Comparison of ENCODE assay signal across 15 cellular contexts in genomic region chr1:89905391-89906058, GRCh38.
DNase-seq lines count a peak whose midpoint lies in the region; ATAC-seq, FAIRE-seq and TF ChIP-seq lines count a peak whose summit lies in the region.
"Had no signal": no experiment of that assay in that cellular context is flagged by ENCODE, and none has a peak within 500 bp of the region (broad histone marks: within the 10 kb centered on the region; RNA-seq: fewer than 3 reads in every experiment).

No MANE protein-coding gene starts in this region.

- intact Hi-C loops in HepG2 (cut with micrococcal nuclease; ENCODE audit: unreplicated experiment): loop anchor here (1.0 to 10.0 kb wide), 5 partner anchors 23 to 83 kb away; partner anchors contain the start of gene LRRC8D
- intact Hi-C loops in right lobe of liver (cut with DNase I): no loop called here
- intact Hi-C loops in uterus (cut with DNase I; ENCODE audit: low total_unique reads): no loop called here
- intact Hi-C loops in mammary epithelial cell (cut with micrococcal nuclease): no loop called here

- H3K27ac ChIP-seq in HepG2 (ENCODE audit: extremely low read length, insufficient read depth, low read length) (peak overlapping the region; percentile 79), right lobe of liver (no peak overlapping the region), uterus (peak overlapping the region; percentile 70 to 75), mammary epithelial cell (ENCODE audit: insufficient read depth, low read depth, low read length) (no peak overlapping the region)

- H3K79me2 ChIP-seq in HepG2 (ENCODE audit: insufficient read depth, low read length): peaks cover 42% of the 10 kb centered on the region
- H3K79me2 ChIP-seq in mammary epithelial cell (ENCODE audit: insufficient read depth, low read length): peaks cover 15% of the 10 kb centered on the region

- POLR2A ChIA-PET in HepG2 (lab: Yijun Ruan, JAX): interaction anchor here (1.4 to 1.5 kb wide), 2 partner anchors 20 to 84 kb away, joined by 4 to 5 read pairs; no protein-coding TSS in a partner anchor

- H3K9ac ChIP-seq in HepG2 (ENCODE audit: insufficient read depth, low read depth, low read length) (no peak overlapping the region), mammary epithelial cell (ENCODE audit: insufficient read depth, low read length) (no peak overlapping the region)

- BruUV-seq in HepG2 (replicated peaks; lab: Mats Ljungman, UMichigan): no TSS peak
- no TSS peak for BruUV-seq in mammary epithelial cell (replicated peaks; lab: Mats Ljungman, UMichigan)

- 76% methylated on average over 5 of the region's 5 CpGs for WGBS in HepG2 (ENCODE audit: low lambda C conversion rate)
- WGBS in right lobe of liver (ENCODE audit: insufficient coverage, low coverage, low lambda C conversion rate, missing lambda C conversion rate): 95% methylated on average over 3 of the region's 5 CpGs
- 76% methylated on average over 5 of the region's 5 CpGs for WGBS in mammary epithelial cell (ENCODE audit: low coverage, missing lambda C conversion rate)

- H3K4me3 ChIP-seq in HepG2 (replicated peaks in 1 of 3; ENCODE audit: insufficient read depth in 1 of 3, low read depth in 2 of 3, low read length in 3 of 3) (no peak overlapping the region), right lobe of liver (no peak overlapping the region), uterus (no peak overlapping the region), mammary epithelial cell (replicated peaks in 1 of 3; ENCODE audit: insufficient read depth in 1 of 3, low read depth in 2 of 3, low read length in 3 of 3) (no peak overlapping the region)
- H3K4me3 ChIP-seq: psoas muscle, tibial nerve had no signal

- TF ChIP-seq CTCF in HepG2 (CRISPR knock-in tag; IDR thresholded peaks at IDR 0.05) (no peak), right lobe of liver (IDR thresholded peaks at IDR 0.05) (no peak), uterus (IDR thresholded peaks at IDR 0.05) (no peak), mammary epithelial cell (conservative IDR thresholded peaks at IDR 0.05 in 1 of 2, IDR thresholded peaks at IDR 0.05 in 1 of 2; ENCODE audit: extremely low read depth in 1 of 2, insufficient read depth in 1 of 2, low read depth in 1 of 2, low read length in 2 of 2) (no peak)

- TF ChIP-seq EP300 in HepG2 (IDR thresholded peaks at IDR 0.05; ENCODE audit: low read depth in 2 of 2, low read length in 2 of 2): no peak
- no peak for TF ChIP-seq EP300 in HepG2 (CRISPR knock-in tag; IDR thresholded peaks at IDR 0.05; ENCODE audit: borderline replicate concordance)

- TF ChIP-seq RAD21 in HepG2 (CRISPR knock-in tag; IDR thresholded peaks at IDR 0.05): no peak

- no peak for FAIRE-seq in HepG2 (lab: Jason Lieb, UNC)

- H3K4me1 ChIP-seq in HepG2 (ENCODE audit: insufficient read depth, low read length) (peaks cover 80% of the 10 kb centered on the region), right lobe of liver (peaks cover 0 to 30% (median 18%) of the 10 kb centered on the region in 4 donors), uterus (no peaks in the 10 kb centered on the region), mammary epithelial cell (ENCODE audit: insufficient read depth, low read length) (peaks cover 31% of the 10 kb centered on the region)

- dilution Hi-C loops in mammary epithelial cell (cut with HindIII; ENCODE audit: low sequenced_read_pairs): no loop called here

- no peak for DNase-seq in HepG2 (ENCODE audit: low spot score)
- DNase-seq in right lobe of liver: no peak
- DNase-seq in amniotic epithelial cell (ENCODE audit: low read depth): peak; percentile 81
- peak; percentile 41 for DNase-seq in left kidney (ENCODE audit: low read depth, low spot score)
- no peak for DNase-seq in uterus
- no peak for DNase-seq in stimulated activated naive CD4-positive, alpha-beta T cell treated with Interleukin-2 at 50 U/mL for 16 hours (lab: John Stamatoyannopoulos, UW)
- no peak for DNase-seq in mammary epithelial cell
- DNase-seq: activated CD8-positive, alpha-beta T cell treated with anti-CD3 and anti-CD28 coated beads for 36 hours; activated naive CD4-positive, alpha-beta T cell treated with anti-CD3 and anti-CD28 coated beads, Interleukin-2, amount 50 U/mL, for 16 hours; DMS153; midbrain; NCI-H1092 treated with DMSO at 0.1 percent for 48 hours; psoas muscle had no signal

- in situ Hi-C loops in HepG2 (cut with HindIII; ENCODE audit: extremely low pct_ligation_motif_present, low pct_unique_long_range_greater_than_20kb): no loop called here
- in situ Hi-C loops in mammary epithelial cell (cut with MboI; ENCODE audit: low sequenced_read_pairs in 2 of 2): no loop called here

- H3K36me3 ChIP-seq in HepG2 (replicated peaks in 1 of 2; ENCODE audit: control insufficient read depth in 1 of 2, insufficient read depth in 2 of 2, low read length in 2 of 2) (0 out of 5 replicates have a peak, but pooled peaks cover 0 to 5% of the 10 kb centered on the region in 2 experiments), right lobe of liver (no peaks in the 10 kb centered on the region), uterus (no peaks in the 10 kb centered on the region), mammary epithelial cell (ENCODE audit: insufficient read depth, low read length) (no peaks in the 10 kb centered on the region)
- H3K36me3 ChIP-seq: tibial nerve had no signal

- no peaks in the 10 kb centered on the region for H3K27me3 ChIP-seq in HepG2 (ENCODE audit: control insufficient read depth in 1 of 2, insufficient read depth in 2 of 2, low read length in 2 of 2)
- no peaks in the 10 kb centered on the region for H3K27me3 ChIP-seq in right lobe of liver
- H3K27me3 ChIP-seq in uterus: no peaks in the 10 kb centered on the region
- H3K27me3 ChIP-seq in mammary epithelial cell (ENCODE audit: insufficient read depth, low read length): no peaks in the 10 kb centered on the region
- H3K27me3 ChIP-seq: tibial nerve had no signal

- no peaks in the 10 kb centered on the region for H4K20me1 ChIP-seq in HepG2 (ENCODE audit: insufficient read depth, low read length)
- no peaks in the 10 kb centered on the region for H4K20me1 ChIP-seq in mammary epithelial cell (ENCODE audit: insufficient read depth, low read length)

- ATAC-seq in HepG2 (no peak), right lobe of liver (no peak), GM19023 (IDR thresholded peaks at IDR 0.05; ENCODE audit: unreplicated experiment) (no peak)
- ATAC-seq: activated CD8-positive, alpha-beta T cell treated with anti-CD3 and anti-CD28 coated beads for 36 hours had no signal

- no peak for TF ChIP-seq POLR2A in HepG2 (IDR thresholded peaks at IDR 0.05; ENCODE audit: insufficient read depth in 1 of 2, low read depth in 2 of 2, low read length in 2 of 2)
- no peak for TF ChIP-seq POLR2A in right lobe of liver (IDR thresholded peaks at IDR 0.05)
- no peak for TF ChIP-seq POLR2A in uterus (IDR thresholded peaks at IDR 0.05)

- CTCF ChIA-PET in HepG2 (lab: Yijun Ruan, JAX; ENCODE audit: low intra/inter-chr PET ratio, low total read pairs) (no interaction called here), mammary epithelial cell (lab: Charles Lee; ENCODE audit: low non-redundant PET) (interaction anchor here (1.2 kb wide), 1 partner anchor 62 kb away, joined by 8 read pairs; no protein-coding TSS in a partner anchor)

- no peak overlapping the region for H2AFZ ChIP-seq in HepG2 (ENCODE audit: low read length)
- no peak overlapping the region for H2AFZ ChIP-seq in mammary epithelial cell (ENCODE audit: low read depth, low read length)

- peak overlapping the region; percentile 81; the same call in 1 of the 2 replicates for H3K4me2 ChIP-seq in HepG2 (ENCODE audit: low read depth, low read length)
- H3K4me2 ChIP-seq in mammary epithelial cell (ENCODE audit: insufficient read depth, low read depth, low read length): no peak overlapping the region

- no peaks in the 10 kb centered on the region for H3K9me3 ChIP-seq in HepG2 (ENCODE audit: low read length)
- H3K9me3 ChIP-seq in right lobe of liver: no peaks in the 10 kb centered on the region
- H3K9me3 ChIP-seq in uterus: no peaks in the 10 kb centered on the region
- H3K9me3 ChIP-seq in mammary epithelial cell (replicated peaks; ENCODE audit: insufficient read depth, low read length): no peaks in the 10 kb centered on the region
- H3K9me3 ChIP-seq: psoas muscle, tibial nerve had no signal

TF ChIP-seq in HepG2, 621 proteins besides CTCF, POLR2A, EP300 and RAD21 (continues in another document):
- TF ChIP-seq RBM22 (optimal IDR thresholded peaks at IDR 0.05; ENCODE audit: low read length): peak; percentile 30
- TF ChIP-seq ARNT2 (CRISPR knock-in tag; IDR thresholded peaks at IDR 0.05; ENCODE audit: low read depth): no peak

Comparison
In these comparisons a context has a peak if more than half of its experiments do, and no peak if none do; other contexts are left out.
1. H3K27ac ChIP-seq: peak in HepG2 (single experiment) and uterus (2 of 2); none in right lobe of liver (0 of 3) and mammary epithelial cell (single experiment).
2. DNase-seq: peak in amniotic epithelial cell (single experiment) and left kidney (single experiment); none in HepG2 (single experiment), right lobe of liver (0 of 3), uterus (0 of 2), stimulated activated naive CD4-positive, alpha-beta T cell treated with Interleukin-2 at 50 U/mL for 16 hours (single experiment) and mammary epithelial cell (single experiment).